ENCODE assay signal across 1 cellular context in genomic region chr1:15128520-15129313, GRCh38.
TF ChIP-seq lines count a peak whose summit lies in the region.

No MANE protein-coding gene starts in this region.

TF ChIP-seq in K562, 482 proteins besides CTCF, POLR2A, EP300 and RAD21 (continued from another document):
- 0 out of 2 replicates have a peak, but pooled peaks have one; percentile 9 for TF ChIP-seq MAFK (IDR thresholded peaks at IDR 0.05; ENCODE audit: low read length)
- 0 out of 4 replicates have a peak, but pooled peaks of 1 of the 2 experiments have one; percentile 46 for TF ChIP-seq RCOR1 (IDR thresholded peaks at IDR 0.05; ENCODE audit: borderline replicate concordance in 1 of 2, low read depth in 2 of 2, low read length in 2 of 2)
- peak; percentile 83; the same call in 1 of the 2 replicates for TF ChIP-seq STAG1 (CRISPR knock-in tag; IDR thresholded peaks at IDR 0.05; ENCODE audit: borderline replicate concordance)
- TF ChIP-seq SRF (CRISPR knock-in tag; IDR thresholded peaks at IDR 0.05), result peak in 1 of 2 experiments; percentile 39; a peak in 1 of 4 replicates
